ENCODE assay signal across 19 cellular contexts in genomic region chr17:19877546-19877945, GRCh38.
"Had no signal": no experiment of that assay in that cellular context is flagged by ENCODE, and none has a peak within 500 bp of the region (broad histone marks: within the 10 kb centered on the region; RNA-seq: fewer than 3 reads in every experiment).

No MANE protein-coding gene starts in this region.

- ATAC-seq: foreskin keratinocyte had no signal

- H3K27ac ChIP-seq: coronary artery, foreskin keratinocyte, right atrium auricular region, WERI-Rb-1 had no signal

- H3K4me3 ChIP-seq: coronary artery, right atrium auricular region, skin epidermis, transverse colon had no signal

- H3K9me3 Mint-ChIP-seq: activated CD4-positive, alpha-beta memory T cell treated with anti-CD3 and anti-CD28 coated beads, Interleukin-2, amount 10 ng/mL, durations not matched to agents 7 days and 5 days; nephron had no signal

- H3K36me3 ChIP-seq: right atrium auricular region, transverse colon, WERI-Rb-1 had no signal

- H3K4me3 Mint-ChIP-seq: nephron had no signal

- DNase-seq: activated CD4-positive, alpha-beta memory T cell treated with anti-CD3 and anti-CD28 coated beads, Interleukin-2, amount 10 ng/mL, durations not matched to agents 7 days and 5 days; activated CD8-positive, alpha-beta memory T cell treated with anti-CD3 and anti-CD28 coated beads, Interleukin-2, amount 50 U/mL, for 4 hours; activated naive CD4-positive, alpha-beta T cell; effector CD8-positive, alpha-beta T cell; foreskin keratinocyte; glutamatergic neuron; kidney glomerular epithelial cell; mesenchymal stem cell; occipital lobe; stimulated activated CD4-positive, alpha-beta T cell treated with anti-CD3 and anti-CD28 coated beads, Interleukin-15, amount 100 ng/mL, for 24 hours; stimulated activated CD4-positive, alpha-beta T cell treated with anti-CD3 and anti-CD28 coated beads, Interleukin-4, amount 100 ng/mL, for 24 hours; stimulated activated naive CD4-positive, alpha-beta T cell treated with Interleukin-2 at 50 U/mL for 16 hours; T1000; transverse colon; WERI-Rb-1 had no signal

- H3K27me3 ChIP-seq: right atrium auricular region, transverse colon had no signal

- H3K4me1 ChIP-seq: foreskin keratinocyte, right atrium auricular region, transverse colon had no signal

- H3K9me3 ChIP-seq: right atrium auricular region, transverse colon had no signal

- H3K27ac Mint-ChIP-seq: nephron had no signal
